ENCODE assay signal across 8 cellular contexts in genomic region chrX:150486011-150486410, GRCh38.
A peak's percentile ranks its signal among the peaks of the same experiment; 100 is the strongest.
DNase-seq lines count a peak whose midpoint lies in the region; FAIRE-seq and TF ChIP-seq lines count a peak whose summit lies in the region.

No MANE protein-coding gene starts in this region.

- peak; percentile 69 for FAIRE-seq in GM18507 (lab: Jason Lieb, UNC)

- TF ChIP-seq CTCF in fibroblast of mammary gland (conservative IDR thresholded peaks at IDR 0.05; ENCODE audit: control insufficient read depth, insufficient read depth, low read depth, low read length), result peak; percentile 68

- peak; percentile 56 for DNase-seq in AG08396 (ENCODE audit: low spot score)
- DNase-seq in GM18507 (ENCODE audit: extremely low spot score, insufficient read length, low read depth), result no peak
- peak; percentile 4 for DNase-seq in NCI-H2171 (lab: John Stamatoyannopoulos, UW)
- peak; percentile 43 for DNase-seq in activated T-cell treated with anti-CD3 and anti-CD28 coated beads, Interleukin-2, amount 50 U/mL, for 1 hour
- DNase-seq in fibroblast of mammary gland (ENCODE audit: low read depth), result peak; percentile 56
- peak; percentile 73 for DNase-seq in pons (ENCODE audit: low spot score)
- no peak for DNase-seq in HK-2 (ENCODE audit: unreplicated experiment)
- DNase-seq in cortex of kidney (lab: John Stamatoyannopoulos, UW), result no peak

- H3K4me3 ChIP-seq in fibroblast of mammary gland (ENCODE audit: control insufficient read depth, low read depth, low read length), result no peak overlapping the region

Comparison
In these comparisons a context has a peak if more than half of its experiments do, and no peak if none do; other contexts are left out.
1. DNase-seq: peak in AG08396 (single experiment), NCI-H2171 (single experiment), activated T-cell treated with anti-CD3 and anti-CD28 coated beads, Interleukin-2, amount 50 U/mL, for 1 hour (single experiment), fibroblast of mammary gland (single experiment) and pons (single experiment); none in GM18507 (single experiment), HK-2 (single experiment) and cortex of kidney (single experiment).